36 cellular contexts compared by ENCODE assay signal in genomic region chr1:207228987-207229386, GRCh38.
"Had no signal": no experiment of that assay in that cellular context is flagged by ENCODE, and none has a peak within 500 bp of the region (broad histone marks: within the 10 kb centered on the region; RNA-seq: fewer than 3 reads in every experiment).

No MANE protein-coding gene starts in this region.

- H3K27me3 ChIP-seq: ascending aorta, body of pancreas, brain microvascular endothelial cell, breast epithelium had no signal

- H3K27ac ChIP-seq: ascending aorta, body of pancreas, brain microvascular endothelial cell, breast epithelium, VCaP had no signal

- H3K4me3 ChIP-seq: ascending aorta, body of pancreas, breast epithelium had no signal

- H3K36me3 Mint-ChIP-seq: activated CD8-positive, alpha-beta memory T cell treated with anti-CD3 and anti-CD28 coated beads, Interleukin-2, amount 10 ng/mL, durations not matched to agents 7 days and 5 days; activated naive CD4-positive, alpha-beta T cell treated with anti-CD3 and anti-CD28 coated beads, Interleukin-2, amount 10 ng/mL, durations not matched to agents 7 days and 5 days; activated naive CD4-positive, alpha-beta T cell treated with anti-CD3 and anti-CD28 coated beads, Interleukin-2, amount 50 U/mL, for 24 hours; activated naive CD8-positive, alpha-beta T cell treated with anti-CD3 and anti-CD28 coated beads, Interleukin-2, amount 10 ng/mL, durations not matched to agents 7 days and 5 days had no signal

- H3K9me3 ChIP-seq: ascending aorta, body of pancreas, breast epithelium had no signal

- H3K4me1 ChIP-seq: ascending aorta, body of pancreas, breast epithelium had no signal

- DNase-seq: activated B cell treated with CpG ODN at 0.5 μM for 24 hours; activated CD4-positive, alpha-beta memory T cell treated with anti-CD3 and anti-CD28 coated beads, Interleukin-2, amount 10 ng/mL, durations not matched to agents 7 days and 5 days; activated CD4-positive, alpha-beta T cell treated with anti-CD3 and anti-CD28 coated beads for 1 hour; activated CD4-positive, alpha-beta T cell treated with anti-CD3 and anti-CD28 coated beads for 36 hours; activated CD4-positive, alpha-beta T cell treated with anti-CD3 and anti-CD28 coated beads for 48 hours; activated CD4-positive, alpha-beta T cell treated with anti-CD3 and anti-CD28 coated beads, Interleukin-2, amount 10 ng/mL, durations not matched to agents 7 days and 5 days; activated CD4-positive, alpha-beta T cell treated with anti-CD3 and anti-CD28 coated beads, Interleukin-2, amount 50 U/mL, for 48 hours; activated CD8-positive, alpha-beta memory T cell treated with anti-CD3 and anti-CD28 coated beads for 24 hours; activated CD8-positive, alpha-beta memory T cell treated with anti-CD3 and anti-CD28 coated beads, Interleukin-2, amount 10 ng/mL, durations not matched to agents 7 days and 5 days; activated CD8-positive, alpha-beta memory T cell treated with anti-CD3 and anti-CD28 coated beads, Interleukin-2, amount 50 U/mL, for 48 hours; activated CD8-positive, alpha-beta T cell treated with anti-CD3 and anti-CD28 coated beads, Interleukin-2, amount 10 ng/mL, durations not matched to agents 7 days and 5 days; activated effector memory CD4-positive, alpha-beta T cell treated with Interleukin-2 at 50 U/mL for 16 hours; activated gamma-delta T cell; activated naive CD4-positive, alpha-beta T cell treated with anti-CD3 and anti-CD28 coated beads, Interleukin-2, amount 10 ng/mL, durations not matched to agents 7 days and 5 days; activated naive CD4-positive, alpha-beta T cell treated with Interleukin-2 at 50 U/mL for 16 hours; activated naive CD8-positive, alpha-beta T cell treated with anti-CD3 and anti-CD28 coated beads, Interleukin-2, amount 10 ng/mL, durations not matched to agents 7 days and 5 days; activated naive CD8-positive, alpha-beta T cell treated with anti-CD3 and anti-CD28 coated beads, Interleukin-2, amount 50 U/mL, for 24 hours; activated T-cell treated with anti-CD3 and anti-CD28 coated beads, Interleukin-2, amount 50 U/mL, for 24 hours; activated T-cell treated with anti-CD3 and anti-CD28 coated beads, Interleukin-2, amount 50 U/mL, for 48 hours; amygdala; anterior cingulate cortex; body of pancreas; brain microvascular endothelial cell; central memory CD4-positive, alpha-beta T cell; T-helper 1 cell; T-helper 2 cell; T-helper 9 cell had no signal

- H3K27ac Mint-ChIP-seq: activated B cell treated with CpG ODN at 0.5 μM for 24 hours; activated CD4-positive, alpha-beta memory T cell treated with anti-CD3 and anti-CD28 coated beads, Interleukin-2, amount 10 ng/mL, durations not matched to agents 7 days and 5 days; activated CD4-positive, alpha-beta T cell treated with anti-CD3 and anti-CD28 coated beads for 36 hours; activated CD4-positive, alpha-beta T cell treated with anti-CD3 and anti-CD28 coated beads, Interleukin-2, amount 10 ng/mL, durations not matched to agents 7 days and 5 days; activated CD8-positive, alpha-beta memory T cell treated with anti-CD3 and anti-CD28 coated beads, Interleukin-2, amount 10 ng/mL, durations not matched to agents 7 days and 5 days; activated CD8-positive, alpha-beta T cell treated with anti-CD3 and anti-CD28 coated beads, Interleukin-2, amount 10 ng/mL, durations not matched to agents 7 days and 5 days; activated naive CD4-positive, alpha-beta T cell treated with anti-CD3 and anti-CD28 coated beads, Interleukin-2, amount 10 ng/mL, durations not matched to agents 7 days and 5 days; activated naive CD4-positive, alpha-beta T cell treated with anti-CD3 and anti-CD28 coated beads, Interleukin-2, amount 50 U/mL, for 24 hours; activated naive CD8-positive, alpha-beta T cell; activated naive CD8-positive, alpha-beta T cell treated with anti-CD3 and anti-CD28 coated beads, Interleukin-2, amount 10 ng/mL, durations not matched to agents 7 days and 5 days; activated naive CD8-positive, alpha-beta T cell treated with anti-CD3 and anti-CD28 coated beads, Interleukin-2, amount 50 U/mL, for 24 hours; activated T-cell treated with anti-CD3 and anti-CD28 coated beads, Interleukin-2, amount 50 U/mL, for 24 hours; activated T-helper 2 cell treated with anti-CD3 and anti-CD28 coated beads, Interferon-gamma antibody, Interleukin-2, Interleukin-4, amounts not matched to agents 10 μg/mL and 5 μg/mL and 100 μg/mL, durations not matched to agents 14 hours and 24 hours and 36 hours; T-helper 1 cell treated with Interleukin-12 subunit alpha and Interleukin-12 subunit beta and Interleukin-4 antibody, amounts not matched to agents 30 μg/mL and 1 μg/mL, for 36 hours; T-helper 2 cell treated with Interferon-gamma antibody and Interleukin-4, amounts not matched to agents 5 μg/mL and 100 μg/mL, for 36 hours had no signal

- H3K4me3 Mint-ChIP-seq: activated B cell treated with CpG ODN at 0.5 μM for 24 hours; activated CD4-positive, alpha-beta memory T cell treated with anti-CD3 and anti-CD28 coated beads, Interleukin-2, amount 10 ng/mL, durations not matched to agents 7 days and 5 days; activated CD4-positive, alpha-beta T cell treated with anti-CD3 and anti-CD28 coated beads for 36 hours; activated CD4-positive, alpha-beta T cell treated with anti-CD3 and anti-CD28 coated beads, Interleukin-2, amount 10 ng/mL, durations not matched to agents 7 days and 5 days; activated CD8-positive, alpha-beta memory T cell treated with anti-CD3 and anti-CD28 coated beads, Interleukin-2, amount 10 ng/mL, durations not matched to agents 7 days and 5 days; activated CD8-positive, alpha-beta T cell treated with anti-CD3 and anti-CD28 coated beads, Interleukin-2, amount 10 ng/mL, durations not matched to agents 7 days and 5 days; activated naive CD4-positive, alpha-beta T cell treated with anti-CD3 and anti-CD28 coated beads, Interleukin-2, amount 10 ng/mL, durations not matched to agents 7 days and 5 days; activated naive CD4-positive, alpha-beta T cell treated with anti-CD3 and anti-CD28 coated beads, Interleukin-2, amount 50 U/mL, for 24 hours; activated naive CD8-positive, alpha-beta T cell; activated naive CD8-positive, alpha-beta T cell treated with anti-CD3 and anti-CD28 coated beads, Interleukin-2, amount 10 ng/mL, durations not matched to agents 7 days and 5 days; activated naive CD8-positive, alpha-beta T cell treated with anti-CD3 and anti-CD28 coated beads, Interleukin-2, amount 50 U/mL, for 24 hours; activated T-cell treated with anti-CD3 and anti-CD28 coated beads, Interleukin-2, amount 50 U/mL, for 24 hours; T-helper 1 cell treated with Interleukin-12 subunit alpha and Interleukin-12 subunit beta and Interleukin-4 antibody, amounts not matched to agents 30 μg/mL and 1 μg/mL, for 36 hours; T-helper 2 cell treated with Interferon-gamma antibody and Interleukin-4, amounts not matched to agents 5 μg/mL and 100 μg/mL, for 36 hours had no signal

- H3K36me3 ChIP-seq: ascending aorta, brain microvascular endothelial cell, breast epithelium had no signal

- ATAC-seq: activated CD4-positive, alpha-beta T cell treated with anti-CD3 and anti-CD28 coated beads for 36 hours; activated CD8-positive, alpha-beta memory T cell treated with anti-CD3 and anti-CD28 coated beads, Interleukin-2, amount 10 ng/mL, durations not matched to agents 7 days and 5 days; activated CD8-positive, alpha-beta T cell treated with anti-CD3 and anti-CD28 coated beads, Interleukin-2, amount 10 ng/mL, durations not matched to agents 7 days and 5 days; activated naive CD8-positive, alpha-beta T cell treated with anti-CD3 and anti-CD28 coated beads, Interleukin-2, amount 50 U/mL, for 24 hours; body of pancreas had no signal

- H3K4me1 Mint-ChIP-seq: activated B cell treated with CpG ODN at 0.5 μM for 24 hours; activated CD4-positive, alpha-beta T cell treated with anti-CD3 and anti-CD28 coated beads, Interleukin-2, amount 10 ng/mL, durations not matched to agents 7 days and 5 days; activated CD8-positive, alpha-beta memory T cell treated with anti-CD3 and anti-CD28 coated beads, Interleukin-2, amount 10 ng/mL, durations not matched to agents 7 days and 5 days; activated naive CD4-positive, alpha-beta T cell treated with anti-CD3 and anti-CD28 coated beads, Interleukin-2, amount 10 ng/mL, durations not matched to agents 7 days and 5 days; activated naive CD4-positive, alpha-beta T cell treated with anti-CD3 and anti-CD28 coated beads, Interleukin-2, amount 50 U/mL, for 24 hours; activated naive CD8-positive, alpha-beta T cell treated with anti-CD3 and anti-CD28 coated beads, Interleukin-2, amount 10 ng/mL, durations not matched to agents 7 days and 5 days had no signal

- FAIRE-seq: TTC549 had no signal

- H3K9me3 Mint-ChIP-seq: activated B cell treated with CpG ODN at 0.5 μM for 24 hours; activated CD4-positive, alpha-beta memory T cell treated with anti-CD3 and anti-CD28 coated beads, Interleukin-2, amount 10 ng/mL, durations not matched to agents 7 days and 5 days; activated CD4-positive, alpha-beta T cell treated with anti-CD3 and anti-CD28 coated beads, Interleukin-2, amount 10 ng/mL, durations not matched to agents 7 days and 5 days; activated naive CD4-positive, alpha-beta T cell treated with anti-CD3 and anti-CD28 coated beads, Interleukin-2, amount 50 U/mL, for 24 hours; activated T-cell treated with anti-CD3 and anti-CD28 coated beads, Interleukin-2, amount 50 U/mL, for 24 hours; activated T-helper 2 cell treated with anti-CD3 and anti-CD28 coated beads, Interferon-gamma antibody, Interleukin-2, Interleukin-4, amounts not matched to agents 10 μg/mL and 5 μg/mL and 100 μg/mL, durations not matched to agents 14 hours and 24 hours and 36 hours; T-helper 2 cell treated with Interferon-gamma antibody and Interleukin-4, amounts not matched to agents 5 μg/mL and 100 μg/mL, for 36 hours had no signal

- H3K27me3 Mint-ChIP-seq: activated B cell treated with CpG ODN at 0.5 μM for 24 hours; activated CD4-positive, alpha-beta T cell treated with anti-CD3 and anti-CD28 coated beads for 36 hours; activated naive CD4-positive, alpha-beta T cell treated with anti-CD3 and anti-CD28 coated beads, Interleukin-2, amount 50 U/mL, for 24 hours; activated naive CD8-positive, alpha-beta T cell; activated naive CD8-positive, alpha-beta T cell treated with anti-CD3 and anti-CD28 coated beads, Interleukin-2, amount 10 ng/mL, durations not matched to agents 7 days and 5 days; activated naive CD8-positive, alpha-beta T cell treated with anti-CD3 and anti-CD28 coated beads, Interleukin-2, amount 50 U/mL, for 24 hours; activated T-cell treated with anti-CD3 and anti-CD28 coated beads, Interleukin-2, amount 50 U/mL, for 24 hours had no signal
